Comparison of ENCODE assay signal across 14 cellular contexts in the genomic region with DNA sequence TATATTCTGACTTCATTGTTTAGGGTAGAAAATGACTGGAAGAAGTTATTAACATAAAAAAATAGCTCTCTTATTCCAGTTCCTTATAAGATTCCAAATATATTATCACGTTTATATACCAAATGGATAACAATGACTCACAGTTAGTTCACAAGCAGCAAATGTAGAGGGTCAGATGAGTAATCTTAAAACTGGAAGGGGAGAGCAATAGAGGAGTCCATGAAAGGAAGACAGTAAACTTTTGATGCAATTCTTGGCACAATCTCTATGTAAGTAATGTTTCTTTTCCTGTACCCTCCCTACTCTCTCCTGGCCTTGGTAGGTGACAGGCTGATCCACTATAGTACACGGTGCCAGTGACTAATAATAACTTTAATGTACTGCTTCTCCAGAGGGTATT.
"Had no signal": no experiment of that assay in that cellular context is flagged by ENCODE, and none has a peak within 500 bp of the region (broad histone marks: within the 10 kb centered on the region; RNA-seq: fewer than 3 reads in every experiment).

No MANE protein-coding gene starts in this region.

- H3K4me3 ChIP-seq: dorsolateral prefrontal cortex, left ventricle myocardium inferior, right atrium auricular region had no signal

- FAIRE-seq: small intestine had no signal

- H3K27me3 ChIP-seq: right atrium auricular region had no signal

- DNase-seq: activated CD4-positive, CD25-positive, alpha-beta regulatory T cell treated with anti-CD3 and anti-CD28 coated beads, Interleukin-2, amount 50 U/mL, for 72 hours; activated naive CD4-positive, alpha-beta T cell; activated naive CD8-positive, alpha-beta T cell treated with anti-CD3 and anti-CD28 coated beads, Interleukin-2, amount 50 U/mL, for 24 hours; dorsolateral prefrontal cortex; endodermal cell; hippocampal formation; left ventricle myocardium inferior; naive thymus-derived CD8-positive, alpha-beta T cell; small intestine; stimulated activated CD4-positive, alpha-beta T cell treated with anti-CD3 and anti-CD28 coated beads, Interleukin-4, amount 100 ng/mL, for 24 hours; stimulated activated naive CD4-positive, alpha-beta T cell treated with Interleukin-2 at 50 U/mL for 16 hours; T-helper 9 cell; trophoblast cell had no signal

- H3K4me1 ChIP-seq: left ventricle myocardium inferior, right atrium auricular region had no signal

- H3K36me3 ChIP-seq: left ventricle myocardium inferior, right atrium auricular region had no signal

- ATAC-seq: activated naive CD8-positive, alpha-beta T cell treated with anti-CD3 and anti-CD28 coated beads, Interleukin-2, amount 50 U/mL, for 24 hours; naive thymus-derived CD8-positive, alpha-beta T cell had no signal

- H3K9me3 ChIP-seq: left ventricle myocardium inferior, right atrium auricular region had no signal

- H3K27ac ChIP-seq: dorsolateral prefrontal cortex, left ventricle myocardium inferior, right atrium auricular region had no signal
